11 cellular contexts compared by ENCODE assay signal in genomic region chrX:147828719-147829118, GRCh38.
"Had no signal": no experiment of that assay in that cellular context is flagged by ENCODE, and none has a peak within 500 bp of the region (broad histone marks: within the 10 kb centered on the region; RNA-seq: fewer than 3 reads in every experiment).

No MANE protein-coding gene starts in this region.

- DNase-seq: GM23248, GOT3, H7, H9, HCEC 1CT, HFFc6 had no signal

- FAIRE-seq: H1, H54 had no signal

- ATAC-seq: GM23338, HCT116 had no signal

- H3K4me3 Mint-ChIP-seq: GM23338, H9, HFFc6 had no signal

- H3K4me2 ChIP-seq: GM23338 had no signal

- H3K4me3 ChIP-seq: GM23248, GM23338, HAP-1 had no signal

- H3K27ac ChIP-seq: GM23248 had no signal

- H3K4me1 Mint-ChIP-seq: GM23338, H9 had no signal

- H3K4me1 ChIP-seq: HAP-1 had no signal

- H3K9ac ChIP-seq: GM23248 had no signal

- H2AFZ ChIP-seq: GM23248, GM23338 had no signal

- H3K9me3 ChIP-seq: HAP-1 had no signal

- H3K36me3 ChIP-seq: HAP-1 had no signal
